1 cellular context compared by ENCODE assay signal in the genomic region with DNA sequence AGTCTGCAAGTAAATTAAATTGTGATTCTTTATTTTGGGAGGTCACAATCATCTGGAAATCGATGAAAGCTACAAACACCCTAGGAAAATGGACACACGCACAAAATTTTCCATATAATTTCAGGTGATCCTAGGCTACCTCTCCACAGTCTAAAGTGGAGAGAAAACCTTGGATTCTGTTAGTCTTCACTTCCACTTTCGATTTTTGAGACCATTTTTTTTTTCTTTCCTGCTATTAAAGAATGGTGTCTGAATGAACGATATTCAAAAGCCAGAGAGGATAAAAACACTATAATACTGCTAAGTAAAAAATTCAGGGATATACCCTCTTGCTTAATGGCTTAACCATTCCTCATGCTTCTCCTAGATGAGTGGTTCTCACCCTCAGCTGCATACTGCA.
TF ChIP-seq lines count a peak whose summit lies in the region.

No MANE protein-coding gene starts in this region.

TF ChIP-seq in K562, 482 proteins besides CTCF, POLR2A, EP300 and RAD21 (continued from another document):
- TF ChIP-seq CUX1 (CRISPR knock-in tag; IDR thresholded peaks at IDR 0.05) = no peak
- no peak for TF ChIP-seq TCFL5 (CRISPR knock-in tag; conservative IDR thresholded peaks at IDR 0.05)
